Comparison of ENCODE assay signal across 1 cellular context in genomic region chr6:34656378-34657036, GRCh38.
TF ChIP-seq lines count a peak whose summit lies in the region.

No MANE protein-coding gene starts in this region.

TF ChIP-seq in HEK293, 187 proteins besides CTCF, POLR2A, EP300 and RAD21 (continued from another document):
- TF ChIP-seq PRDM6 (tag by site-specific recombination; IDR thresholded peaks at IDR 0.05), result peak; percentile 93
- TF ChIP-seq MYNN (tag by site-specific recombination; IDR thresholded peaks at IDR 0.05; ENCODE audit: borderline replicate concordance), result no peak
- peak; percentile 78 for TF ChIP-seq ZNF692 (tag by site-specific recombination; IDR thresholded peaks at IDR 0.05)
- TF ChIP-seq PRDM4 (tag by site-specific recombination; IDR thresholded peaks at IDR 0.05), result peak; percentile 82
- TF ChIP-seq WT1 (tag by site-specific recombination; IDR thresholded peaks at IDR 0.05), result peak; percentile 42
- peak; percentile 94 for TF ChIP-seq TSHZ1 (tag by site-specific recombination; IDR thresholded peaks at IDR 0.05; ENCODE audit: borderline replicate concordance)
- TF ChIP-seq ZNF391 (tag by site-specific recombination; IDR thresholded peaks at IDR 0.05; ENCODE audit: borderline replicate concordance, low read depth), result peak; percentile 76; the same call in 1 of the 2 replicates
- TF ChIP-seq ZFP69B (tag by site-specific recombination; IDR thresholded peaks at IDR 0.05), result peak; percentile 72; the same call in 1 of the 2 replicates
- peak; percentile 86 for TF ChIP-seq ZNF558 (tag by site-specific recombination; IDR thresholded peaks at IDR 0.05)
- TF ChIP-seq ZNF623 (tag by site-specific recombination; IDR thresholded peaks at IDR 0.05), result no peak; the same call in none of the 2 replicates
- no peak for TF ChIP-seq ZNF548 (tag by site-specific recombination; IDR thresholded peaks at IDR 0.05)
- TF ChIP-seq, protein P1, sequence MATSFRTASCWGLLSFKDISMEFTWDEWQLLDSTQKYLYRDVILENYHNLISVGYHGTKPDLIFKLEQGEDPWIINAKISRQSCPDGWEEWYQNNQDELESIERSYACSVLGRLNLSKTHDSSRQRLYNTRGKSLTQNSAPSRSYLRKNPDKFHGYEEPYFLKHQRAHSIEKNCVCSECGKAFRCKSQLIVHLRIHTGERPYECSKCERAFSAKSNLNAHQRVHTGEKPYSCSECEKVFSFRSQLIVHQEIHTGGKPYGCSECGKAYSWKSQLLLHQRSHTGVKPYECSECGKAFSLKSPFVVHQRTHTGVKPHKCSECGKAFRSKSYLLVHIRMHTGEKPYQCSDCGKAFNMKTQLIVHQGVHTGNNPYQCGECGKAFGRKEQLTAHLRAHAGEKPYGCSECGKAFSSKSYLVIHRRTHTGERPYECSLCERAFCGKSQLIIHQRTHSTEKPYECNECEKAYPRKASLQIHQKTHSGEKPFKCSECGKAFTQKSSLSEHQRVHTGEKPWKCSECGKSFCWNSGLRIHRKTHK (tag by site-specific recombination; IDR thresholded peaks at IDR 0.05), result no peak
- no peak for TF ChIP-seq ZNF169 (tag by site-specific recombination; IDR thresholded peaks at IDR 0.05)
- TF ChIP-seq HOXA7 (CRISPR knock-in tag; IDR thresholded peaks at IDR 0.05; ENCODE audit: borderline replicate concordance), result no peak
- TF ChIP-seq SCRT2 (tag by site-specific recombination; IDR thresholded peaks at IDR 0.05), result peak; percentile 62
- TF ChIP-seq MZF1 (tag by site-specific recombination; IDR thresholded peaks at IDR 0.05; ENCODE audit: borderline replicate concordance), result peak; percentile 53; the same call in 1 of the 2 replicates
- TF ChIP-seq ZNF514 (tag by site-specific recombination; IDR thresholded peaks at IDR 0.05), result no peak
- peak; percentile 42 for TF ChIP-seq ZBTB20 (tag by site-specific recombination; IDR thresholded peaks at IDR 0.05)
- TF ChIP-seq ZNF530 (tag by site-specific recombination; IDR thresholded peaks at IDR 0.05; ENCODE audit: low read depth), result no peak
